ENCODE assay signal across 16 cellular contexts in genomic region chr17:13777003-13777402, GRCh38.
DNase-seq lines count a peak whose midpoint lies in the region; ATAC-seq and TF ChIP-seq lines count a peak whose summit lies in the region.
"Had no signal": no experiment of that assay in that cellular context is flagged by ENCODE, and none has a peak within 500 bp of the region (broad histone marks: within the 10 kb centered on the region; RNA-seq: fewer than 3 reads in every experiment).

No MANE protein-coding gene starts in this region.

- DNase-seq in RPMI7951 (ENCODE audit: low read depth) (peak; percentile 69), esophagus squamous epithelium (lab: John Stamatoyannopoulos, UW) (no peak), mesenchymal stem cell (peak; percentile 95), NCI-H510A (lab: John Stamatoyannopoulos, UW) (no peak), HEK293T (ENCODE audit: extremely low spot score) (no peak), T-cell (no peak)
- DNase-seq: COR-L47, HCEC 1CT, KBM-7, NCI-H1436, NCI-H2029, NCI-H2171 treated with DMSO at 0.1 percent for 48 hours, NCI-H446 treated with DMSO at 0.1 percent for 48 hours, NCI-H748 treated with DMSO at 0.1 percent for 48 hours, PC-9 had no signal

- H3K4me1 ChIP-seq in esophagus squamous epithelium (peaks cover 4 to 34% (median 13%) of the 10 kb centered on the region in 3 donors), mesenchymal stem cell (ENCODE audit: control insufficient read depth, insufficient read depth, low read depth, low read length) (no peaks in the 10 kb centered on the region)

- 69 to 76% methylated on average over 6 to 7 of the region's 7 CpGs for WGBS in esophagus squamous epithelium, 2 donors
- WGBS in mesenchymal stem cell = 31% methylated on average over 5 of the region's 7 CpGs

- H3K4ac ChIP-seq in mesenchymal stem cell (ENCODE audit: low read depth in 1 of 2, low read length in 2 of 2) = no peak overlapping the region

- no peak overlapping the region for H4K8ac ChIP-seq in mesenchymal stem cell (ENCODE audit: low read length)

- H3K27ac ChIP-seq in esophagus squamous epithelium = peak overlapping the region in 3 of 4 donors; percentile 38 to 88 (median 50)
- no peak overlapping the region for H3K27ac ChIP-seq in mesenchymal stem cell (ENCODE audit: low read length, poor library complexity, severe bottlenecking)
- H3K27ac ChIP-seq: PC-9 had no signal

- H3K4me3 ChIP-seq in esophagus squamous epithelium = no peak overlapping the region
- no peak overlapping the region for H3K4me3 ChIP-seq in mesenchymal stem cell (ENCODE audit: insufficient read depth in 1 of 2, low read depth in 1 of 2, low read length in 2 of 2)
- H3K4me3 ChIP-seq: PC-9 had no signal

- no peak overlapping the region for H2BK120ac ChIP-seq in mesenchymal stem cell (ENCODE audit: low read depth, low read length)

- no peak overlapping the region for H2BK15ac ChIP-seq in mesenchymal stem cell (ENCODE audit: low read depth, poor library complexity, severe bottlenecking)

- H2BK5ac ChIP-seq in mesenchymal stem cell (ENCODE audit: low read depth, low read length, poor library complexity, severe bottlenecking) = no peak overlapping the region

- H3K9me3 ChIP-seq in esophagus squamous epithelium = no peaks in the 10 kb centered on the region
- peaks cover 20% of the 10 kb centered on the region for H3K9me3 ChIP-seq in mesenchymal stem cell (ENCODE audit: control insufficient read depth, low read length)

- no peak overlapping the region for H2BK12ac ChIP-seq in mesenchymal stem cell (ENCODE audit: low read length in 2 of 2)

- intact Hi-C loops in esophagus squamous epithelium (cut with DNase I) = no loop called here

- H3K36me3 ChIP-seq in esophagus squamous epithelium (no peaks in the 10 kb centered on the region), mesenchymal stem cell (ENCODE audit: control insufficient read depth in 1 of 2, insufficient read depth in 2 of 2, low read depth in 1 of 2, low read length in 2 of 2) (no peaks in the 10 kb centered on the region)

- no peak overlapping the region for H3K4me3 Mint-ChIP-seq in T-cell

- POLR2A ChIA-PET in HEK293T (lab: Yijun Ruan, JAX) = no interaction called here
- POLR2A ChIA-PET in T-cell (lab: Charles Lee) = no interaction called here

- H3K4me2 ChIP-seq in mesenchymal stem cell (ENCODE audit: low read length, poor library complexity, severe bottlenecking) = no peak overlapping the region
- H3K4me2 ChIP-seq: PC-9 had no signal

- H3K27ac Mint-ChIP-seq in T-cell = no peak overlapping the region

- no peak overlapping the region for H3K23ac ChIP-seq in mesenchymal stem cell (ENCODE audit: low read length in 2 of 2)

- ATAC-seq in HG03432 (IDR thresholded peaks at IDR 0.05; ENCODE audit: unreplicated experiment) = no peak
- no peak for ATAC-seq in T-cell (replicated peaks in 1 of 4)

- H3K9ac ChIP-seq in mesenchymal stem cell (ENCODE audit: low read length) = no peak overlapping the region

- no peak for TF ChIP-seq CTCF in esophagus squamous epithelium (IDR thresholded peaks at IDR 0.05)

- peaks cover 25% of the 10 kb centered on the region for H3K36me3 Mint-ChIP-seq in T-cell

- TF ChIP-seq POLR2A in esophagus squamous epithelium (IDR thresholded peaks at IDR 0.05) = no peak

- peaks cover 6 to 18% (median 7%) of the 10 kb centered on the region in 3 donors for H3K9me3 Mint-ChIP-seq in T-cell

- H3K4me1 Mint-ChIP-seq in T-cell = no peaks in the 10 kb centered on the region

- CTCF ChIA-PET in HEK293T (lab: Yijun Ruan, JAX) (no interaction called here), T-cell (lab: Charles Lee) (no interaction called here)

- H3K18ac ChIP-seq in mesenchymal stem cell (ENCODE audit: low read depth in 1 of 2, low read length in 2 of 2) = no peak overlapping the region

- no peak overlapping the region for H4K91ac ChIP-seq in mesenchymal stem cell (ENCODE audit: low read length)

- no peak overlapping the region for H3K14ac ChIP-seq in mesenchymal stem cell (ENCODE audit: low read length in 2 of 2)

- H3K79me1 ChIP-seq in mesenchymal stem cell (replicated peaks; ENCODE audit: low read length, poor library complexity, severe bottlenecking) = no peaks in the 10 kb centered on the region

- no peak overlapping the region for H2AFZ ChIP-seq in mesenchymal stem cell (ENCODE audit: low read depth, low read length)
- H2AFZ ChIP-seq: PC-9 had no signal

- no peaks in the 10 kb centered on the region for H3K27me3 ChIP-seq in esophagus squamous epithelium
- H3K27me3 ChIP-seq in mesenchymal stem cell (ENCODE audit: control insufficient read depth in 1 of 2, insufficient read depth in 1 of 2, low read length in 2 of 2) = no peaks in the 10 kb centered on the region

- no peak overlapping the region for H2AK5ac ChIP-seq in mesenchymal stem cell (ENCODE audit: low read length, severe bottlenecking)

- no peaks in the 10 kb centered on the region for H3K27me3 Mint-ChIP-seq in T-cell

TF ChIP-seq in HEK293T, 16 proteins besides CTCF, POLR2A, EP300 and RAD21:
- TF ChIP-seq FOXM1 (IDR thresholded peaks at IDR 0.05; ENCODE audit: borderline replicate concordance) (no peak), ELF4 (IDR thresholded peaks at IDR 0.05) (no peak), TARDBP (IDR thresholded peaks at IDR 0.05) (no peak), BHLHE40 (IDR thresholded peaks at IDR 0.05; ENCODE audit: borderline replicate concordance) (no peak), NFRKB (IDR thresholded peaks at IDR 0.05) (no peak), L3MBTL2 (conservative IDR thresholded peaks at IDR 0.05) (no peak), FOXK2 (IDR thresholded peaks at IDR 0.05) (no peak), LEF1 (IDR thresholded peaks at IDR 0.05; ENCODE audit: borderline replicate concordance) (no peak), CTBP1 (IDR thresholded peaks at IDR 0.05; ENCODE audit: borderline replicate concordance) (no peak), HDGF (IDR thresholded peaks at IDR 0.05; ENCODE audit: borderline replicate concordance) (no peak), SUZ12 (IDR thresholded peaks at IDR 0.05) (no peak), ARNT (IDR thresholded peaks at IDR 0.05) (no peak), ZNF384 (IDR thresholded peaks at IDR 0.05) (no peak)
- TF ChIP-seq, protein P1, sequence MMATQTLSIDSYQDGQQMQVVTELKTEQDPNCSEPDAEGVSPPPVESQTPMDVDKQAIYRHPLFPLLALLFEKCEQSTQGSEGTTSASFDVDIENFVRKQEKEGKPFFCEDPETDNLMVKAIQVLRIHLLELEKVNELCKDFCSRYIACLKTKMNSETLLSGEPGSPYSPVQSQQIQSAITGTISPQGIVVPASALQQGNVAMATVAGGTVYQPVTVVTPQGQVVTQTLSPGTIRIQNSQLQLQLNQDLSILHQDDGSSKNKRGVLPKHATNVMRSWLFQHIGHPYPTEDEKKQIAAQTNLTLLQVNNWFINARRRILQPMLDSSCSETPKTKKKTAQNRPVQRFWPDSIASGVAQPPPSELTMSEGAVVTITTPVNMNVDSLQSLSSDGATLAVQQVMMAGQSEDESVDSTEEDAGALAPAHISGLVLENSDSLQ (IDR thresholded peaks at IDR 0.05) = no peak

Comparison
In these comparisons a context has a peak if more than half of its experiments do, and no peak if none do; other contexts are left out.
1. DNase-seq: peak in RPMI7951 (single experiment) and mesenchymal stem cell (single experiment); none in esophagus squamous epithelium (single experiment), NCI-H510A (single experiment), HEK293T (single experiment) and T-cell (0 of 34).